Comparison of ENCODE assay signal across 34 cellular contexts in the genomic region with DNA sequence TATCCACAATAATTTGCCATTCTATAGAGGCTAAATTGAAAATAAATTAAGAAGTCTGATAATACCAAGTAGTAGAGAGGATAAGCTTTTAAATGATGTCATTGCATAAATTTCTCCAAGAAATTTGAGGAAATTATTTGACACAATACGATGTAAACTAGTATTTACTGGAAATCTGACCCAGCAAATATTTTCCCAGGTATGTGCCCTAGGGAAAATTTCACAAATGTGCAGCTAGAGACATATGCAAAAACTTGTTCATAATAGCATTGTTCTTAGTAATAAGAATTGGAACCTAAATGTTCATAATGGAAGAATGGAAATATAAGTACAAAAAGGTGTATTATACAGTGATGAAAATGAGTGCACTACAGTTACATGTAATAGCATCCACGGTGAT.
"Had no signal": no experiment of that assay in that cellular context is flagged by ENCODE, and none has a peak within 500 bp of the region (broad histone marks: within the 10 kb centered on the region; RNA-seq: fewer than 3 reads in every experiment).

No MANE protein-coding gene starts in this region.

- H3K9me3 ChIP-seq: adrenal gland, body of pancreas had no signal

- H3K36me3 ChIP-seq: adrenal gland, ascending aorta, brain microvascular endothelial cell, breast epithelium, cardiac muscle cell had no signal

- H3K4me3 ChIP-seq: adrenal gland, ascending aorta, body of pancreas, breast epithelium, cardiac muscle cell had no signal

- DNase-seq: activated effector memory CD4-positive, alpha-beta T cell treated with anti-CD3 and anti-CD28 coated beads, Interleukin-2, amount 50 U/mL, for 16 hours; activated effector memory CD4-positive, alpha-beta T cell treated with Interleukin-2 at 50 U/mL for 16 hours; activated gamma-delta T cell; activated gamma-delta T cell treated with Interleukin-2 at 50 U/mL for 16 hours; activated naive CD4-positive, alpha-beta T cell; activated naive CD4-positive, alpha-beta T cell treated with anti-CD3 and anti-CD28 coated beads for 36 hours; activated naive CD4-positive, alpha-beta T cell treated with anti-CD3 and anti-CD28 coated beads, Interleukin-2, amount 10 ng/mL, durations not matched to agents 7 days and 5 days; activated naive CD4-positive, alpha-beta T cell treated with anti-CD3 and anti-CD28 coated beads, Interleukin-2, amount 50 U/mL, for 16 hours; activated naive CD4-positive, alpha-beta T cell treated with Interleukin-2 at 50 U/mL for 16 hours; activated naive CD8-positive, alpha-beta T cell treated with anti-CD3 and anti-CD28 coated beads for 36 hours; activated naive CD8-positive, alpha-beta T cell treated with anti-CD3 and anti-CD28 coated beads, Interleukin-2, amount 10 ng/mL, durations not matched to agents 7 days and 5 days; activated naive CD8-positive, alpha-beta T cell treated with anti-CD3 and anti-CD28 coated beads, Interleukin-2, amount 50 U/mL, for 24 hours; activated T-cell treated with anti-CD3 and anti-CD28 coated beads, Interleukin-2, amount 50 U/mL, for 1 hour; activated T-cell treated with anti-CD3 and anti-CD28 coated beads, Interleukin-2, amount 50 U/mL, for 24 hours; activated T-cell treated with anti-CD3 and anti-CD28 coated beads, Interleukin-2, amount 50 U/mL, for 4 hours; activated T-cell treated with anti-CD3 and anti-CD28 coated beads, Interleukin-2, amount 50 U/mL, for 48 hours; activated T-cell treated with anti-CD3 and anti-CD28 coated beads, Interleukin-2, amount 50 U/mL, for 72 hours; adrenal gland; amniotic stem cell; amygdala; anterior cingulate cortex; aorta; body of pancreas; brain microvascular endothelial cell; caudate nucleus; central memory CD4-positive, alpha-beta T cell; cerebellar nuclear complex had no signal

- H3K27me3 ChIP-seq: adrenal gland, ascending aorta, body of pancreas, brain microvascular endothelial cell, breast epithelium, cardiac muscle cell had no signal

- ATAC-seq: activated naive CD4-positive, alpha-beta T cell treated with anti-CD3 and anti-CD28 coated beads, Interleukin-2, amount 50 U/mL, for 72 hours; activated naive CD8-positive, alpha-beta T cell treated with anti-CD3 and anti-CD28 coated beads, Interleukin-2, amount 50 U/mL, for 24 hours; activated T-cell treated with anti-CD3 and anti-CD28 coated beads, Interleukin-2, amount 50 U/mL, for 4 hours; activated T-cell treated with anti-CD3 and anti-CD28 coated beads, Interleukin-2, amount 50 U/mL, for 72 hours; activated T-helper 17 cell treated with anti-CD3 and anti-CD28 coated beads, Interleukin-2, amount 50 U/mL, for 72 hours; body of pancreas had no signal

- FAIRE-seq: astrocyte, bronchial epithelial cell had no signal

- H3K27ac ChIP-seq: adrenal gland, ascending aorta, body of pancreas, brain microvascular endothelial cell, breast epithelium, cardiac muscle cell had no signal

- H3K4me1 ChIP-seq: adrenal gland, ascending aorta, body of pancreas, breast epithelium had no signal
